ENCODE assay signal across 32 cellular contexts in the genomic region with DNA sequence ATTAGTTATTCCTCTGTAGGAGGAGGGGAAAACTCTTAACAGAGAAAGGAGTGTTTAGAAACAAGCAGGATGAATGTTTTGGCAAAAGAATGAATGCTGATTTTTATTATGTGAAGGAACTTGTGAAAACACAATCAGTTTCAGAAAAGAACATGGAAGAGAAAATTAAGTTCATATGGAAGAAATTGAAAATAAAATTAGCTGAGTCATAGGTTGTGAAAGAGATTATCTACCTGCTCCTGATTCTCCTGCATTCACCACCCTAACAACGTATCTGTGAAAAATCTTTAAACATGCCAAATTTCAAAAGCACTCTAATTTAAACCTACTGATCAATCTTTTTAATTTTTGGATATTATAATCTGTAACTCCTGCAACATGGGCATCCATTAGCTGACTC.
"Had no signal": no experiment of that assay in that cellular context is flagged by ENCODE, and none has a peak within 500 bp of the region (broad histone marks: within the 10 kb centered on the region; RNA-seq: fewer than 3 reads in every experiment).

No MANE protein-coding gene starts in this region.

- H3K36me3 ChIP-seq: brain microvascular endothelial cell had no signal

- H3K4me3 Mint-ChIP-seq: activated CD4-positive, alpha-beta memory T cell treated with anti-CD3 and anti-CD28 coated beads for 36 hours; activated CD4-positive, alpha-beta T cell treated with anti-CD3 and anti-CD28 coated beads for 36 hours; activated CD4-positive, alpha-beta T cell treated with anti-CD3 and anti-CD28 coated beads, Interleukin-2, amount 10 ng/mL, durations not matched to agents 24 days and 14 days; activated CD8-positive, alpha-beta memory T cell treated with anti-CD3 and anti-CD28 coated beads, Interleukin-2, amount 10 ng/mL, durations not matched to agents 7 days and 5 days; activated CD8-positive, alpha-beta T cell treated with anti-CD3 and anti-CD28 coated beads, Interleukin-2, amount 10 ng/mL, durations not matched to agents 7 days and 5 days; activated naive CD4-positive, alpha-beta T cell treated with anti-CD3 and anti-CD28 coated beads for 36 hours; activated naive CD4-positive, alpha-beta T cell treated with anti-CD3 and anti-CD28 coated beads, Interleukin-2, amount 50 U/mL, for 24 hours; activated naive CD8-positive, alpha-beta T cell treated with anti-CD3 and anti-CD28 coated beads for 36 hours; activated naive CD8-positive, alpha-beta T cell treated with anti-CD3 and anti-CD28 coated beads, Interleukin-2, amount 50 U/mL, for 24 hours; activated T-helper 1 cell treated with anti-CD3 and anti-CD28 coated beads, Interleukin-12 subunit alpha, Interleukin-12 subunit beta, Interleukin-2, Interleukin-4 antibody, amounts not matched to agents 30 ng/mL and 10 ng/mL and 1 ng/mL, durations not matched to agents 14 hours and 24 hours and 36 hours; central memory CD8-positive, alpha-beta T cell; dendritic cell treated with granulocyte-macrophage colony-stimulating factor and Interleukin-4, amounts not matched to agents 40 ng/mL and 50 ng/mL, for 4 days; endodermal cell had no signal

- H3K4me1 Mint-ChIP-seq: activated CD4-positive, alpha-beta T cell treated with anti-CD3 and anti-CD28 coated beads for 36 hours; activated CD4-positive, alpha-beta T cell treated with anti-CD3 and anti-CD28 coated beads, Interleukin-2, amount 10 ng/mL, durations not matched to agents 24 days and 14 days; activated CD8-positive, alpha-beta memory T cell treated with anti-CD3 and anti-CD28 coated beads, Interleukin-2, amount 10 ng/mL, durations not matched to agents 7 days and 5 days; activated naive CD4-positive, alpha-beta T cell treated with anti-CD3 and anti-CD28 coated beads, Interleukin-2, amount 50 U/mL, for 24 hours; activated naive CD8-positive, alpha-beta T cell treated with anti-CD3 and anti-CD28 coated beads for 36 hours; activated naive CD8-positive, alpha-beta T cell treated with anti-CD3 and anti-CD28 coated beads, Interleukin-2, amount 50 U/mL, for 24 hours; central memory CD8-positive, alpha-beta T cell had no signal

- FAIRE-seq: astrocyte, bronchial epithelial cell, frontal cortex had no signal

- ATAC-seq: activated CD4-positive, alpha-beta T cell treated with anti-CD3 and anti-CD28 coated beads for 36 hours; activated CD8-positive, alpha-beta memory T cell treated with anti-CD3 and anti-CD28 coated beads, Interleukin-2, amount 10 ng/mL, durations not matched to agents 7 days and 5 days; activated CD8-positive, alpha-beta T cell treated with anti-CD3 and anti-CD28 coated beads, Interleukin-2, amount 10 ng/mL, durations not matched to agents 7 days and 5 days; activated naive CD8-positive, alpha-beta T cell treated with anti-CD3 and anti-CD28 coated beads, Interleukin-2, amount 50 U/mL, for 24 hours; esophagus mucosa had no signal

- H3K36me3 Mint-ChIP-seq: activated CD4-positive, alpha-beta memory T cell treated with anti-CD3 and anti-CD28 coated beads for 36 hours; activated CD8-positive, alpha-beta memory T cell treated with anti-CD3 and anti-CD28 coated beads, Interleukin-2, amount 10 ng/mL, durations not matched to agents 7 days and 5 days; activated naive CD4-positive, alpha-beta T cell treated with anti-CD3 and anti-CD28 coated beads, Interleukin-2, amount 50 U/mL, for 24 hours; activated naive CD8-positive, alpha-beta T cell treated with anti-CD3 and anti-CD28 coated beads for 36 hours had no signal

- H3K27me3 ChIP-seq: brain microvascular endothelial cell, dorsolateral prefrontal cortex had no signal

- H3K27ac ChIP-seq: brain microvascular endothelial cell, coronary artery, dorsolateral prefrontal cortex had no signal

- DNase-seq: activated CD4-positive, alpha-beta memory T cell treated with anti-CD3 and anti-CD28 coated beads for 36 hours; activated CD4-positive, alpha-beta T cell treated with anti-CD3 and anti-CD28 coated beads for 36 hours; activated CD4-positive, CD25-positive, alpha-beta regulatory T cell; activated CD4-positive, CD25-positive, alpha-beta regulatory T cell treated with anti-CD3 and anti-CD28 coated beads, Interleukin-2, amount 50 U/mL, for 72 hours; activated CD8-positive, alpha-beta memory T cell treated with anti-CD3 and anti-CD28 coated beads, Interleukin-2, amount 10 ng/mL, durations not matched to agents 7 days and 5 days; activated CD8-positive, alpha-beta memory T cell treated with anti-CD3 and anti-CD28 coated beads, Interleukin-2, amount 50 U/mL, for 4 hours; activated CD8-positive, alpha-beta T cell treated with anti-CD3 and anti-CD28 coated beads, Interleukin-2, amount 10 ng/mL, durations not matched to agents 7 days and 5 days; activated effector memory CD4-positive, alpha-beta T cell treated with anti-CD3 and anti-CD28 coated beads, Interleukin-2, amount 50 U/mL, for 16 hours; activated naive CD4-positive, alpha-beta T cell treated with anti-CD3 and anti-CD28 coated beads for 36 hours; activated naive CD8-positive, alpha-beta T cell treated with anti-CD3 and anti-CD28 coated beads for 36 hours; activated naive CD8-positive, alpha-beta T cell treated with anti-CD3 and anti-CD28 coated beads, Interleukin-2, amount 50 U/mL, for 24 hours; activated T-cell treated with anti-CD3 and anti-CD28 coated beads, Interleukin-2, amount 50 U/mL, for 1 hour; activated T-cell treated with anti-CD3 and anti-CD28 coated beads, Interleukin-2, amount 50 U/mL, for 48 hours; anterior cingulate cortex; brain microvascular endothelial cell; dorsolateral prefrontal cortex; effector memory CD4-positive, alpha-beta T cell; endodermal cell; head of caudate nucleus; T-helper 1 cell; T-helper 2 cell had no signal

- H3K27me3 Mint-ChIP-seq: activated CD4-positive, alpha-beta memory T cell treated with anti-CD3 and anti-CD28 coated beads for 36 hours; activated CD4-positive, alpha-beta T cell treated with anti-CD3 and anti-CD28 coated beads for 36 hours; activated CD4-positive, alpha-beta T cell treated with anti-CD3 and anti-CD28 coated beads, Interleukin-2, amount 10 ng/mL, durations not matched to agents 24 days and 14 days; activated CD8-positive, alpha-beta memory T cell treated with anti-CD3 and anti-CD28 coated beads, Interleukin-2, amount 10 ng/mL, durations not matched to agents 7 days and 5 days; activated naive CD8-positive, alpha-beta T cell treated with anti-CD3 and anti-CD28 coated beads for 36 hours; activated naive CD8-positive, alpha-beta T cell treated with anti-CD3 and anti-CD28 coated beads, Interleukin-2, amount 50 U/mL, for 24 hours; central memory CD8-positive, alpha-beta T cell; dendritic cell treated with granulocyte-macrophage colony-stimulating factor and Interleukin-4, amounts not matched to agents 40 ng/mL and 50 ng/mL, for 4 days had no signal

- H3K27ac Mint-ChIP-seq: activated CD4-positive, alpha-beta memory T cell treated with anti-CD3 and anti-CD28 coated beads for 36 hours; activated CD4-positive, alpha-beta T cell treated with anti-CD3 and anti-CD28 coated beads for 36 hours; activated CD4-positive, alpha-beta T cell treated with anti-CD3 and anti-CD28 coated beads, Interleukin-2, amount 10 ng/mL, durations not matched to agents 24 days and 14 days; activated CD8-positive, alpha-beta memory T cell treated with anti-CD3 and anti-CD28 coated beads, Interleukin-2, amount 10 ng/mL, durations not matched to agents 7 days and 5 days; activated CD8-positive, alpha-beta T cell treated with anti-CD3 and anti-CD28 coated beads, Interleukin-2, amount 10 ng/mL, durations not matched to agents 7 days and 5 days; activated naive CD4-positive, alpha-beta T cell treated with anti-CD3 and anti-CD28 coated beads for 36 hours; activated naive CD4-positive, alpha-beta T cell treated with anti-CD3 and anti-CD28 coated beads, Interleukin-2, amount 50 U/mL, for 24 hours; activated naive CD8-positive, alpha-beta T cell treated with anti-CD3 and anti-CD28 coated beads for 36 hours; activated naive CD8-positive, alpha-beta T cell treated with anti-CD3 and anti-CD28 coated beads, Interleukin-2, amount 50 U/mL, for 24 hours; activated T-helper 1 cell treated with anti-CD3 and anti-CD28 coated beads, Interleukin-12 subunit alpha, Interleukin-12 subunit beta, Interleukin-2, Interleukin-4 antibody, amounts not matched to agents 30 ng/mL and 10 ng/mL and 1 ng/mL, durations not matched to agents 14 hours and 24 hours and 36 hours; activated T-helper 2 cell treated with anti-CD3 and anti-CD28 coated beads, Interferon-gamma antibody, Interleukin-2, Interleukin-4, amounts not matched to agents 10 μg/mL and 5 μg/mL and 100 μg/mL, durations not matched to agents 14 hours and 24 hours and 36 hours; dendritic cell treated with granulocyte-macrophage colony-stimulating factor and Interleukin-4, amounts not matched to agents 40 ng/mL and 50 ng/mL, for 4 days; endodermal cell had no signal

- H3K4me3 ChIP-seq: coronary artery, dorsolateral prefrontal cortex had no signal

- H3K9me3 Mint-ChIP-seq: activated CD4-positive, alpha-beta memory T cell treated with anti-CD3 and anti-CD28 coated beads for 36 hours; activated naive CD4-positive, alpha-beta T cell treated with anti-CD3 and anti-CD28 coated beads for 36 hours; activated naive CD8-positive, alpha-beta T cell treated with anti-CD3 and anti-CD28 coated beads, Interleukin-2, amount 50 U/mL, for 24 hours; activated T-helper 1 cell treated with anti-CD3 and anti-CD28 coated beads, Interleukin-12 subunit alpha, Interleukin-12 subunit beta, Interleukin-2, Interleukin-4 antibody, amounts not matched to agents 30 ng/mL and 10 ng/mL and 1 ng/mL, durations not matched to agents 14 hours and 24 hours and 36 hours; activated T-helper 2 cell treated with anti-CD3 and anti-CD28 coated beads, Interferon-gamma antibody, Interleukin-2, Interleukin-4, amounts not matched to agents 10 μg/mL and 5 μg/mL and 100 μg/mL, durations not matched to agents 14 hours and 24 hours and 36 hours; central memory CD8-positive, alpha-beta T cell had no signal
